In the genomic region with DNA sequence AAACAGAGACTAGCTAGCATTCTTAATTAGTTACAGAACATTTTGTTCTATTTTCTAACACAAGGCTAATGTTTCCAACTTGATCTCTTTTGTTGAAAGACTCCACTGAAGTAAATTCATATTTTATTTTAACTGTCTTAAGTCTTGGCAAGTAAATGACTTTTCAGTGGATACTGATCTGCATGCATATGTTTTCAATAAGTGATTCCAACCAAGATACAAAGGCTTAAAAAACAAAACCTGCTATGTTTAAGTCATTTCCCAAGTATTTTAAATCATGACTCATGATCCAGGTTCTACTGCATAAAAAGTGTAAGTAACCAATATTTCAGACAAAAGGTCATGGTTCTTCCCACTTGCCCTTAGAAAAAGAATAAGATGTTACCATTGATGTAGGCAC, we compare ENCODE assay signal across 21 cellular contexts. TPM values are rescaled to one million over a fixed set of nuclear protein-coding genes. Genes with fewer than 3 reads are reported as not detected.
DNase-seq lines count a peak whose midpoint lies in the region; ATAC-seq and TF ChIP-seq lines count a peak whose summit lies in the region.
"Had no signal": no experiment of that assay in that cellular context is flagged by ENCODE, and none has a peak within 500 bp of the region (broad histone marks: within the 10 kb centered on the region; RNA-seq: fewer than 3 reads in every experiment).

No MANE protein-coding gene starts in this region.

- DNase-seq in AG09319 (ENCODE audit: extremely low read depth, low read depth) (peak; percentile 48), IMR-90 (peak; percentile 60), dedifferentiated amniotic fluid mesenchymal stem cell (ENCODE audit: extremely low spot score) (peak; percentile 87), iris pigment epithelial cell (ENCODE audit: low read depth) (peak; percentile 44), neural progenitor cell (ENCODE audit: low spot score) (no peak)
- DNase-seq in activated CD4-positive, CD25-positive, alpha-beta regulatory T cell treated with anti-CD3 and anti-CD28 coated beads, Interleukin-2, amount 50 U/mL, for 72 hours = no peak
- DNase-seq in activated CD4-positive, alpha-beta T cell treated with anti-CD3 and anti-CD28 coated beads, Interleukin-2, amount 50 U/mL, for 4 hours = no peak
- DNase-seq in activated naive CD4-positive, alpha-beta T cell (lab: John Stamatoyannopoulos, UW) = no peak
- DNase-seq: activated naive CD8-positive, alpha-beta T cell treated with anti-CD3 and anti-CD28 coated beads, Interleukin-2, amount 10 ng/mL, durations not matched to agents 7 days and 5 days; C1 segment of cervical spinal cord; heart left ventricle; left lung; MG63; NCI-H1436 treated with DMSO at 0.1 percent for 48 hours; NCI-H2171; NCI-H526 treated with DMSO at 0.1 percent for 48 hours; stimulated activated CD4-positive, alpha-beta T cell treated with anti-CD3 and anti-CD28 coated beads, Interleukin-12 subunit alpha, Interleukin-12 subunit beta, amount 100 ng/mL, for 4 hours had no signal

- H2BK120ac ChIP-seq in IMR-90 (ENCODE audit: low read depth, low read length) = no peak overlapping the region

- no peaks in the 10 kb centered on the region for H3K9me1 ChIP-seq in IMR-90 (ENCODE audit: insufficient read depth, low read length)

- no peak overlapping the region for H2BK5ac ChIP-seq in IMR-90 (ENCODE audit: low read depth, low read length, poor library complexity, severe bottlenecking)

- H3K36me3 ChIP-seq in IMR-90 (ENCODE audit: control insufficient read depth, insufficient read depth, low read length) (no peaks in the 10 kb centered on the region), neural progenitor cell (peaks cover 4% of the 10 kb centered on the region)
- H3K36me3 ChIP-seq: left lung, MG63 had no signal

- H2BK15ac ChIP-seq in IMR-90 (ENCODE audit: low read depth, low read length) = no peak overlapping the region

- H3K23ac ChIP-seq in IMR-90 (ENCODE audit: low read depth, low read length) = no peak overlapping the region

- no peaks in the 10 kb centered on the region for H3K79me1 ChIP-seq in IMR-90 (ENCODE audit: low read depth in 1 of 2, low read length in 2 of 2)

- H3K27me3 Mint-ChIP-seq in neural progenitor cell (ENCODE audit: insufficient read depth, low read depth) = peaks cover 2% of the 10 kb centered on the region

- in situ Hi-C loops in IMR-90 (cut with MboI; ENCODE audit: low sequenced_read_pairs) = loop anchor here (10.0 kb wide), 1 partner anchor 166 kb away; no protein-coding TSS in a partner anchor

- H3K56ac ChIP-seq in IMR-90 (ENCODE audit: extremely low read depth, insufficient read depth, low read length) = no peak overlapping the region

- TF ChIP-seq CTCF in AG09319 (IDR thresholded peaks at IDR 0.05; ENCODE audit: low read depth, low read length) = no peak
- no peak for TF ChIP-seq CTCF in IMR-90 (conservative IDR thresholded peaks at IDR 0.05; ENCODE audit: low read depth, low read length)
- TF ChIP-seq CTCF in neural progenitor cell (IDR thresholded peaks at IDR 0.05) = no peak

- H4K20me1 ChIP-seq in IMR-90 (ENCODE audit: insufficient read depth, low read length) = no peaks in the 10 kb centered on the region
- peaks cover 17% of the 10 kb centered on the region for H4K20me1 ChIP-seq in neural progenitor cell (ENCODE audit: low read depth)

- no peak for TF ChIP-seq RAD21 in IMR-90 (IDR thresholded peaks at IDR 0.05; ENCODE audit: low read length)

- H4K8ac ChIP-seq in IMR-90 (ENCODE audit: low read depth in 2 of 2, low read length in 2 of 2) = no peak overlapping the region

- H3K18ac ChIP-seq in IMR-90 (ENCODE audit: low read depth, low read length) = no peak overlapping the region

- H2AFZ ChIP-seq in IMR-90 (replicated peaks; ENCODE audit: low read length, poor library complexity) (no peak overlapping the region), neural progenitor cell (replicated peaks) (no peak overlapping the region)

- no peak overlapping the region for H4K91ac ChIP-seq in IMR-90 (ENCODE audit: insufficient read depth, low read depth, low read length)

- no peaks in the 10 kb centered on the region for H3K9me3 ChIP-seq in IMR-90 (ENCODE audit: control insufficient read depth, insufficient read depth, low read length)
- H3K9me3 ChIP-seq in neural progenitor cell (ENCODE audit: low read depth) = no peaks in the 10 kb centered on the region
- H3K9me3 ChIP-seq: heart left ventricle, left lung, MG63 had no signal

- intact Hi-C loops in IMR-90 (cut with micrococcal nuclease) = no loop called here

- H3K14ac ChIP-seq in IMR-90 (replicated peaks; ENCODE audit: low read depth, low read length) = no peak overlapping the region

- no peak overlapping the region for H2AK9ac ChIP-seq in IMR-90 (replicated peaks; ENCODE audit: low read depth, low read length, poor library complexity)

- peaks cover 20% of the 10 kb centered on the region for H3K4me1 Mint-ChIP-seq in neural progenitor cell

- no peak overlapping the region for H3K4me3 Mint-ChIP-seq in neural progenitor cell
- H3K4me3 Mint-ChIP-seq: activated naive CD8-positive, alpha-beta T cell treated with anti-CD3 and anti-CD28 coated beads, Interleukin-2, amount 10 ng/mL, durations not matched to agents 7 days and 5 days; neural crest cell; type B pancreatic cell had no signal

- TF ChIP-seq POLR2A in IMR-90 (IDR thresholded peaks at IDR 0.05; ENCODE audit: low read depth, low read length) = no peak

- H3K9ac ChIP-seq in IMR-90 (ENCODE audit: low read depth, low read length) = no peak overlapping the region
- no peak overlapping the region for H3K9ac ChIP-seq in neural progenitor cell

- H2BK20ac ChIP-seq in IMR-90 (ENCODE audit: low read depth, low read length) = no peak overlapping the region

- H4K5ac ChIP-seq in IMR-90 (ENCODE audit: low read depth, low read length) = no peak overlapping the region

- H3F3A ChIP-seq in neural progenitor cell (ENCODE audit: low read depth) = peaks cover 3% of the 10 kb centered on the region

- no peak for ATAC-seq in IMR-90 (ENCODE audit: low read depth)
- ATAC-seq: esophagus mucosa, heart left ventricle, left lung had no signal

- BruUV-seq in IMR-90 (replicated peaks; lab: Mats Ljungman, UMichigan) = no TSS peak

- no peaks in the 10 kb centered on the region for H3K9me3 Mint-ChIP-seq in neural progenitor cell
- H3K9me3 Mint-ChIP-seq: activated naive CD8-positive, alpha-beta T cell treated with anti-CD3 and anti-CD28 coated beads, Interleukin-2, amount 10 ng/mL, durations not matched to agents 7 days and 5 days; neural crest cell had no signal

- H3K27ac ChIP-seq in IMR-90 (ENCODE audit: insufficient read depth, low read length) = no peak overlapping the region
- H3K27ac ChIP-seq in neural progenitor cell = no peak overlapping the region
- H3K27ac ChIP-seq: heart left ventricle, left lung had no signal

- no peak overlapping the region for H3K27ac Mint-ChIP-seq in neural progenitor cell
- H3K27ac Mint-ChIP-seq: activated naive CD8-positive, alpha-beta T cell treated with anti-CD3 and anti-CD28 coated beads, Interleukin-2, amount 10 ng/mL, durations not matched to agents 7 days and 5 days; type B pancreatic cell had no signal

- H3K4me3 ChIP-seq in IMR-90 (ENCODE audit: insufficient read depth, low read depth, low read length) = no peak overlapping the region
- H3K4me3 ChIP-seq in neural progenitor cell = no peak overlapping the region
- H3K4me3 ChIP-seq: heart left ventricle, left lung, MG63 had no signal

- peaks cover 45% of the 10 kb centered on the region for H3K36me3 Mint-ChIP-seq in neural progenitor cell

- H3K4me1 ChIP-seq in IMR-90 (ENCODE audit: control insufficient read depth, insufficient read depth, low read length) (no peaks in the 10 kb centered on the region; the same call in 1 of the 2 replicates), neural progenitor cell (peaks cover 22% of the 10 kb centered on the region)

- H3K4me2 ChIP-seq in IMR-90 (ENCODE audit: low read depth, low read length) (no peak overlapping the region), neural progenitor cell (no peak overlapping the region)

- H3K27me3 ChIP-seq in IMR-90 (ENCODE audit: control insufficient read depth, insufficient read depth, low read length) = peaks cover 19% of the 10 kb centered on the region
- peaks cover 22% of the 10 kb centered on the region for H3K27me3 ChIP-seq in neural progenitor cell

- H3K4ac ChIP-seq in IMR-90 (ENCODE audit: low read depth, low read length) = no peak overlapping the region

- CTCF ChIA-PET in IMR-90 (lab: Yijun Ruan, JAX) = interaction anchor here (0.6 kb wide), 1 partner anchor 423 kb away, joined by 3 read pairs; no protein-coding TSS in a partner anchor

- H2AK5ac ChIP-seq in IMR-90 (ENCODE audit: low read depth, low read length) = no peak overlapping the region

- dilution Hi-C loops in IMR-90 (cut with HindIII; ENCODE audit: low sequenced_read_pairs, unreplicated experiment) = no loop called here

- POLR2A ChIA-PET in IMR-90 (lab: Charles Lee; ENCODE audit: unreplicated experiment) = no interaction called here

- H3K79me2 ChIP-seq in neural progenitor cell (ENCODE audit: low read depth) = no peaks in the 10 kb centered on the region

TF ChIP-seq in IMR-90, 13 proteins besides CTCF, POLR2A, EP300 and RAD21 (continues in another document):
- TF ChIP-seq MXI1 (IDR thresholded peaks at IDR 0.05; ENCODE audit: borderline replicate concordance, low read depth, low read length) (no peak), MAZ (IDR thresholded peaks at IDR 0.05; ENCODE audit: borderline replicate concordance, low read depth, low read length) (no peak), RFX5 (IDR thresholded peaks at IDR 0.05; ENCODE audit: low read depth, low read length) (no peak), CEBPB (IDR thresholded peaks at IDR 0.05; ENCODE audit: low read depth, low read length) (no peak), MAFK (IDR thresholded peaks at IDR 0.05; ENCODE audit: low read depth, low read length) (no peak), BHLHE40 (IDR thresholded peaks at IDR 0.05; ENCODE audit: low read depth, low read length) (no peak), NFE2L2 (IDR thresholded peaks at IDR 0.05; ENCODE audit: low read depth, low read length) (no peak)

RNA-seq across cellular contexts. Expression of gene CDO1, which starts 5.7 kb away (rescaled TPM):
- total RNA-seq in IMR-90 (2012; rRNA removed) = 3.3 and 8.6 TPM in 2 replicates
- 4.8 and 7.9 TPM in 2 replicates for polyA plus RNA-seq in IMR-90 (2012; rRNA removed)
- polyA plus RNA-seq in IMR-90 (2012; cell fraction: cytosol; rRNA removed) = 6.2 and 15.1 TPM in 2 replicates
- 2.2 and 11.1 TPM in 2 replicates for polyA plus RNA-seq in IMR-90 (2012; cell fraction: nucleus; rRNA removed; ENCODE audit: low replicate concordance)
- 18.4 and 21.9 TPM in 2 replicates for total RNA-seq in neural progenitor cell (ENCODE audit: low replicate concordance)
- total RNA-seq: A172 had no signal

RNA-seq across cellular contexts. Expression of gene ATG12, which starts 30.6 kb away (rescaled TPM):
- total RNA-seq in IMR-90 (2012; rRNA removed) (95.7 and 117 TPM in 2 replicates), neural progenitor cell (ENCODE audit: low replicate concordance) (50.4 and 122 TPM in 2 replicates)
- polyA plus RNA-seq in IMR-90 (2012; rRNA removed) = 55.6 and 68.0 TPM in 2 replicates
- polyA plus RNA-seq in IMR-90 (2012; cell fraction: cytosol; rRNA removed) = 9.7 and 37.2 TPM in 2 replicates
- polyA plus RNA-seq in IMR-90 (2012; cell fraction: nucleus; rRNA removed; ENCODE audit: low replicate concordance) = 11.0 and 50.0 TPM in 2 replicates

RNA-seq across cellular contexts. Expression of gene AP3S1, which starts 31.0 kb away (rescaled TPM):
- total RNA-seq in IMR-90 (2012; rRNA removed) (21.9 and 93.9 TPM in 2 replicates), neural progenitor cell (ENCODE audit: low replicate concordance) (139 and 157 TPM in 2 replicates)
- polyA plus RNA-seq in IMR-90 (2012; rRNA removed) = 52.8 and 73.1 TPM in 2 replicates
- polyA plus RNA-seq in IMR-90 (2012; cell fraction: cytosol; rRNA removed) = 9.1 and 56.1 TPM in 2 replicates
- 2.9 and 13.2 TPM in 2 replicates for polyA plus RNA-seq in IMR-90 (2012; cell fraction: nucleus; rRNA removed; ENCODE audit: low replicate concordance)

Comparison
In these comparisons a context has a peak if more than half of its experiments do, and no peak if none do; other contexts are left out.
1. DNase-seq: peak in AG09319 (single experiment), IMR-90 (single experiment), dedifferentiated amniotic fluid mesenchymal stem cell (single experiment) and iris pigment epithelial cell (single experiment); none in activated CD4-positive, CD25-positive, alpha-beta regulatory T cell treated with anti-CD3 and anti-CD28 coated beads, Interleukin-2, amount 50 U/mL, for 72 hours (single experiment), activated CD4-positive, alpha-beta T cell treated with anti-CD3 and anti-CD28 coated beads, Interleukin-2, amount 50 U/mL, for 4 hours (0 of 2), neural progenitor cell (single experiment) and activated naive CD4-positive, alpha-beta T cell (0 of 4).